20 cellular contexts compared by ENCODE assay signal in genomic region chr14:86532219-86532618, GRCh38.
DNase-seq lines count a peak whose midpoint lies in the region; ATAC-seq and FAIRE-seq lines count a peak whose summit lies in the region.
"Had no signal": no experiment of that assay in that cellular context is flagged by ENCODE, and none has a peak within 500 bp of the region (broad histone marks: within the 10 kb centered on the region; RNA-seq: fewer than 3 reads in every experiment).

No MANE protein-coding gene starts in this region.

- no peak for ATAC-seq in left cardiac atrium
- ATAC-seq: activated T-helper 17 cell treated with anti-CD3 and anti-CD28 coated beads, Interleukin-2, amount 50 U/mL, for 72 hours; HCT116 had no signal

- no peak overlapping the region for H3K4me3 ChIP-seq in CD8-positive, alpha-beta memory T cell (ENCODE audit: low read length)
- H3K4me3 ChIP-seq: upper lobe of left lung had no signal

- H3K36me3 ChIP-seq in CD8-positive, alpha-beta memory T cell (ENCODE audit: insufficient read depth, low read length) = no peaks in the 10 kb centered on the region
- H3K36me3 ChIP-seq: upper lobe of left lung had no signal

- no peak overlapping the region for H3K27ac Mint-ChIP-seq in CD8-positive, alpha-beta memory T cell
- H3K27ac Mint-ChIP-seq: activated T-helper 17 cell treated with anti-CD3 and anti-CD28 coated beads, Interleukin-2, amount 50 U/mL, for 72 hours; CD4-positive, alpha-beta memory T cell had no signal

- CTCF ChIA-PET in CD8-positive, alpha-beta memory T cell (lab: Charles Lee) = no interaction called here

- FAIRE-seq in HTR-8/SVneo (lab: Jason Lieb, UNC) = no peak
- FAIRE-seq: colon, keratinocyte had no signal

- peak; percentile 54 for DNase-seq in COR-L47 (lab: John Stamatoyannopoulos, UW)
- peak; percentile 4 for DNase-seq in HTR-8/SVneo (ENCODE audit: insufficient read length, low spot score)
- peak; percentile 7 for DNase-seq in SHP77 treated with DMSO at 0.1 percent for 48 hours (lab: John Stamatoyannopoulos, UW)
- DNase-seq in iris pigment epithelial cell (ENCODE audit: low read depth) = peak; percentile 4
- DNase-seq in left cardiac atrium = no peak
- DNase-seq in CD8-positive, alpha-beta memory T cell = no peak
- no peak for DNase-seq in NCI-H2107 treated with DMSO at 0.1 percent for 48 hours (lab: John Stamatoyannopoulos, UW; ENCODE audit: unreplicated experiment)
- DNase-seq in SKM-1 (lab: John Stamatoyannopoulos, UW; ENCODE audit: unreplicated experiment) = no peak
- DNase-seq: ACHN; amniotic stem cell; CD4-positive, alpha-beta memory T cell; glutamatergic neuron; NCI-H1048; small intestine; upper lobe of left lung had no signal

- H3K27ac ChIP-seq in CD8-positive, alpha-beta memory T cell (ENCODE audit: low read depth, low read length) = no peak overlapping the region
- H3K27ac ChIP-seq: parathyroid adenoma, upper lobe of left lung had no signal

- no peaks in the 10 kb centered on the region for H3K4me1 ChIP-seq in CD8-positive, alpha-beta memory T cell (ENCODE audit: insufficient read depth, low read length)
- H3K4me1 ChIP-seq: parathyroid adenoma, upper lobe of left lung had no signal

- H3K36me3 Mint-ChIP-seq in CD8-positive, alpha-beta memory T cell = peaks cover 0 to 8% (median 0%) of the 10 kb centered on the region in 3 donors
- H3K36me3 Mint-ChIP-seq: CD4-positive, alpha-beta memory T cell had no signal

- no peaks in the 10 kb centered on the region for H3K27me3 Mint-ChIP-seq in CD8-positive, alpha-beta memory T cell
- H3K27me3 Mint-ChIP-seq: activated T-helper 17 cell treated with anti-CD3 and anti-CD28 coated beads, Interleukin-2, amount 50 U/mL, for 72 hours; CD4-positive, alpha-beta memory T cell had no signal

- H3K4me3 Mint-ChIP-seq in CD8-positive, alpha-beta memory T cell = no peak overlapping the region
- H3K4me3 Mint-ChIP-seq: activated T-helper 17 cell treated with anti-CD3 and anti-CD28 coated beads, Interleukin-2, amount 50 U/mL, for 72 hours; CD4-positive, alpha-beta memory T cell had no signal

- H3K9me3 ChIP-seq in CD8-positive, alpha-beta memory T cell (ENCODE audit: low read length) = no peaks in the 10 kb centered on the region
- H3K9me3 ChIP-seq: upper lobe of left lung had no signal

- intact Hi-C loops in left cardiac atrium (cut with DNase I) = no loop called here

- peaks cover 0 to 18% (median 0%) of the 10 kb centered on the region in 5 donors for H3K9me3 Mint-ChIP-seq in CD8-positive, alpha-beta memory T cell
- H3K9me3 Mint-ChIP-seq: activated T-helper 17 cell treated with anti-CD3 and anti-CD28 coated beads, Interleukin-2, amount 50 U/mL, for 72 hours had no signal

- H3K4me1 Mint-ChIP-seq in CD8-positive, alpha-beta memory T cell = peaks cover 0 to 6% (median 4%) of the 10 kb centered on the region in 3 donors

- POLR2A ChIA-PET in CD8-positive, alpha-beta memory T cell (lab: Charles Lee) = no interaction called here

- H3K27me3 ChIP-seq in CD8-positive, alpha-beta memory T cell (ENCODE audit: insufficient read depth, low read length, poor library complexity, severe bottlenecking) = no peaks in the 10 kb centered on the region
- H3K27me3 ChIP-seq: upper lobe of left lung had no signal

Comparison
In these comparisons a context has a peak if more than half of its experiments do, and no peak if none do; other contexts are left out.
1. DNase-seq: peak in COR-L47 (single experiment), HTR-8/SVneo (single experiment), SHP77 treated with DMSO at 0.1 percent for 48 hours (single experiment) and iris pigment epithelial cell (single experiment); none in left cardiac atrium (single experiment), CD8-positive, alpha-beta memory T cell (0 of 5), NCI-H2107 treated with DMSO at 0.1 percent for 48 hours (single experiment) and SKM-1 (single experiment).